9 cellular contexts compared by ENCODE assay signal in the genomic region with DNA sequence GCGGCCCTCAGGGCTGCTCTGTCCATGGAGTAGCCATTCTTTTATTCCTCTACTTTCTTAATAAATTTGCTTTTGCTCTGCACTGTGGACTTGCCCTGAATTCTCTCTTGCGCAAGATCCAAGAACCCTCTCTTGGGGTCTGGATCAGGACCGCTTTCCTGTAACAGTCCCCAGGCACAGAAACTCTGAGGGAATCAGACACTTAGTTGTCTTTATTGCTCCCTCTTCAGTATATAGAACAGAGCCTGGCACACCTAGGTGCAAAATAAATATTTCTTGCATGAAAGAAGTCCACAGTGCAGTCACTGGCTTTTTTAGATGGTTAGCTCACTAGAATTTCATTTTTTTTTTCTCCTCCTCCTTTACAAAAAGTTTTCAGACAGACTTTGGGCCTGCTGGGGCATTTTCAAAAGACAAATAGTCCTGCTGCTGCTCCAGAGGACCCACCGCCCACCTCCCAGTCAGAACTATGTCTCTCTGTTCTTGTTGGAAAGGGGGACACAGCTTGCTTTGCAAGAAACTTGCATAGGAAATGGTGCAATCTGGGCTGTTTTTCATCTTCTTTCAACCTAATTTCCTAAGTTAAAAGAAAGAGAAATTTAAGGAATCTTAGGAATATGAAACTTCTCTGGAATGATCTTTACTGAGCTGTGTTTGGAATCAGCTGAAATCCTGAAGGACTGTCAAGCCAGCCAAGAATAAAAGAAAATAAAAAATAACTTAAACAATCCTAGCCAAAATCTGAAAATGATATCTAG. TPM values are rescaled to one million over a fixed set of nuclear protein-coding genes. Genes with fewer than 3 reads are reported as not detected.
DNase-seq lines count a peak whose midpoint lies in the region; ATAC-seq, FAIRE-seq and TF ChIP-seq lines count a peak whose summit lies in the region.
"Had no signal": no experiment of that assay in that cellular context is flagged by ENCODE, and none has a peak within 500 bp of the region (broad histone marks: within the 10 kb centered on the region; RNA-seq: fewer than 3 reads in every experiment).

No MANE protein-coding gene starts in this region.

- H3K9me3 Mint-ChIP-seq in endothelial cell (ENCODE audit: unreplicated experiment), result no peaks in the 10 kb centered on the region
- H3K9me3 Mint-ChIP-seq in mesothelial cell of epicardium, result no peaks in the 10 kb centered on the region
- H3K9me3 Mint-ChIP-seq: memory B cell had no signal

- H3K27ac ChIP-seq in RWPE2 (ENCODE audit: poor library complexity, severe bottlenecking) (peak overlapping the region; percentile 35), upper lobe of right lung (peak overlapping the region; percentile 65)

- peaks cover 2% of the 10 kb centered on the region for H3K27me3 Mint-ChIP-seq in endothelial cell (ENCODE audit: unreplicated experiment)
- no peaks in the 10 kb centered on the region for H3K27me3 Mint-ChIP-seq in mesothelial cell of epicardium (ENCODE audit: low read depth)
- H3K27me3 Mint-ChIP-seq: memory B cell had no signal

- peaks cover 43% of the 10 kb centered on the region for H3K4me1 Mint-ChIP-seq in endothelial cell (ENCODE audit: unreplicated experiment)
- H3K4me1 Mint-ChIP-seq in mesothelial cell of epicardium, result peaks cover 41% of the 10 kb centered on the region

- H3K4me3 Mint-ChIP-seq in endothelial cell (ENCODE audit: unreplicated experiment) (no peak overlapping the region), mesothelial cell of epicardium (no peak overlapping the region)
- H3K4me3 Mint-ChIP-seq: memory B cell had no signal

- no peak overlapping the region for H3K4me3 ChIP-seq in RWPE2 (ENCODE audit: severe bottlenecking)
- H3K4me3 ChIP-seq in upper lobe of right lung, result no peak overlapping the region

- H3K36me3 ChIP-seq in RWPE2 (ENCODE audit: low read depth) (no peaks in the 10 kb centered on the region), upper lobe of right lung (peaks cover 2% of the 10 kb centered on the region)

- DNase-seq in RWPE2 (ENCODE audit: low spot score) (no peak), endothelial cell (ENCODE audit: low spot score) (no peak), mesothelial cell of epicardium (ENCODE audit: low spot score in 2 of 2, unreplicated experiment in 2 of 2) (no peak), upper lobe of right lung (no peak), RCC 7860 (ENCODE audit: low spot score) (no peak), SKM-1 (lab: John Stamatoyannopoulos, UW; ENCODE audit: unreplicated experiment) (no peak), GF-D8 (lab: John Stamatoyannopoulos, UW) (no peak)
- DNase-seq: NCI-H1105 treated with DMSO at 0.1 percent for 48 hours had no signal

- no peak for FAIRE-seq in RCC 7860 (lab: Jason Lieb, UNC)

- no peaks in the 10 kb centered on the region for H3K9me3 ChIP-seq in RWPE2 (ENCODE audit: severe bottlenecking)
- no peaks in the 10 kb centered on the region for H3K9me3 ChIP-seq in upper lobe of right lung

- H3K4me1 ChIP-seq in RWPE2 (ENCODE audit: insufficient read depth, poor library complexity, severe bottlenecking) (peaks cover 16% of the 10 kb centered on the region), upper lobe of right lung (peaks cover 17% of the 10 kb centered on the region)

- no peaks in the 10 kb centered on the region for H3K27me3 ChIP-seq in RWPE2 (ENCODE audit: insufficient read depth, poor library complexity, severe bottlenecking)
- H3K27me3 ChIP-seq in upper lobe of right lung, result no peaks in the 10 kb centered on the region

- no peaks in the 10 kb centered on the region for H3K36me3 Mint-ChIP-seq in endothelial cell (ENCODE audit: low read depth, unreplicated experiment)
- no peaks in the 10 kb centered on the region for H3K36me3 Mint-ChIP-seq in mesothelial cell of epicardium
- H3K36me3 Mint-ChIP-seq: memory B cell had no signal

- no peak for TF ChIP-seq CTCF in RWPE2 (IDR thresholded peaks at IDR 0.05; ENCODE audit: poor library complexity, severe bottlenecking)
- no peak for TF ChIP-seq CTCF in endothelial cell (IDR thresholded peaks at IDR 0.05; ENCODE audit: unreplicated experiment)
- TF ChIP-seq CTCF in mesothelial cell of epicardium (IDR thresholded peaks at IDR 0.05; ENCODE audit: unreplicated experiment), result no peak
- no peak for TF ChIP-seq CTCF in upper lobe of right lung (IDR thresholded peaks at IDR 0.05)

- ATAC-seq in RWPE2 (ENCODE audit: low read depth) (no peak), upper lobe of right lung (no peak)

- H3K27ac Mint-ChIP-seq in endothelial cell (ENCODE audit: unreplicated experiment) (peak overlapping the region; percentile 64), mesothelial cell of epicardium (peak overlapping the region; percentile 87)
- H3K27ac Mint-ChIP-seq: memory B cell had no signal

- intact Hi-C loops in upper lobe of right lung (cut with DNase I), result no loop called here

RNA-seq across cellular contexts. Expression of gene MAP4K3, which starts 31.7 kb away (rescaled TPM):
- 51.1 TPM for total RNA-seq in endothelial cell (ENCODE audit: unreplicated experiment)
- 77.8 to 78.4 TPM (median 78.0 TPM) in 3 replicates for total RNA-seq in mesothelial cell of epicardium
- total RNA-seq in upper lobe of right lung, result 55.5 TPM
